In the genomic region with DNA sequence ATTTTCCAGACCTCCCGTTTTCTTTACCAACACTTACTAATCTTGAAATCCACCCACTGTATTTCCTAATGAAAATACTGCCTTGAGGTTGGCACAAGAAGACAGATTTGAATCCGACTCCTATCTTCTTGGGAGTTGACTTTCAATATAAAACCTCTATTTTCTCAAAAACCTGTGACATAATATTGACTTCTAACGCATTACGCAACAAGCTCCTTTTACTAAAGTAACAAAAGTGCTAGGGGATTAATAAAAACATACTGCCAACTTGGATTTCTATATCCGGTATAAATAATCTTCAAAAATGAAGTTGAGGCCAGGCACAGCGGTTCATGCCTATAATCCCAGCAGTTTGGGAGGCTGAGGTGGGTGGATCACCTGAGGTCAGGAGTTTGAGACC, we compare ENCODE assay signal across 35 cellular contexts.
"Had no signal": no experiment of that assay in that cellular context is flagged by ENCODE, and none has a peak within 500 bp of the region (broad histone marks: within the 10 kb centered on the region; RNA-seq: fewer than 3 reads in every experiment).

No MANE protein-coding gene starts in this region.

- DNase-seq: Kasumi-1, MG63, MM.1S, MV-4-11, NCI-H1048, NCI-H1092, NCI-H1092 treated with DMSO at 0.1 percent for 48 hours, NCI-H1105, NCI-H1105 treated with DMSO at 0.1 percent for 48 hours, NCI-H1417, NCI-H1417 treated with DMSO at 0.1 percent for 48 hours, NCI-H1436, NCI-H1436 treated with DMSO at 0.1 percent for 48 hours, NCI-H146, NCI-H1694, NCI-H1694 treated with DMSO at 0.1 percent for 48 hours, NCI-H187, NCI-H187 treated with DMSO at 0.1 percent for 48 hours, NCI-H1930, NCI-H2029, NCI-H2029 treated with DMSO at 0.1 percent for 48 hours, NCI-H2081, NCI-H2081 treated with DMSO at 0.1 percent for 48 hours, NCI-H2107, NCI-H2171, NCI-H2171 treated with DMSO at 0.1 percent for 48 hours, NCI-H2227 treated with DMSO at 0.1 percent for 48 hours, NCI-H226, NCI-H345, NCI-H446, NCI-H446 treated with DMSO at 0.1 percent for 48 hours, NCI-H510A, NCI-H510A treated with DMSO at 0.1 percent for 48 hours, NCI-H524, NCI-H524 treated with DMSO at 0.1 percent for 48 hours had no signal

- H3K36me3 ChIP-seq: MG63 had no signal

- H3K4me3 ChIP-seq: MG63 had no signal
